Comparison of ENCODE assay signal across 11 cellular contexts in the genomic region with DNA sequence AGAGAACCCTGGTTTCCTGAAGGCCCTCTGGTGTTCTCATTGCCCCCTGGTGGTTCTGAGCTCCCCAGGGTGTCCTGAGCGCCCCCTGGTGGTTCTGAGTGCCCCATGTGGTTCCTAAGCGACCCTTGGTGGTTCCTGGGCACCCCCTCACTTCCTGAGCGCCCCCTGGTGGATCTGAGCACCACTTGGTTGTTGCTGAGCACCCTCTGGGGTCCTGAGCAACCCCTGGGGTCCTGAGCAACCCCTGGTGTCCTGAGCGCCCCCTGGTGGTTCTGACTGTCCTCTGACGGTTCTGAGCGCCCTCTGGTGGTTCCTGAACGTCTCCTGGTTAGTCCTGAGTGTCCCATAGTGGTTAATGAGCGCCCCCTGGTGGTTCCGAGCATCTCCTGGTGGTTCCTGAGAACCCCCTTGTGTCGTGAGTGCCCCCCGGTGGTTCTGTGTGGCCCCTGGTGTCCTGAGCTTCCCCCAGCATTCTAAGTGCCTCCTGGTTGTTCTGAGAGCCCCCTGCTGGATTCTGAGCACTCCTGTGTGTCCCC.
DNase-seq lines count a peak whose midpoint lies in the region; ATAC-seq and TF ChIP-seq lines count a peak whose summit lies in the region.
"Had no signal": no experiment of that assay in that cellular context is flagged by ENCODE, and none has a peak within 500 bp of the region (broad histone marks: within the 10 kb centered on the region; RNA-seq: fewer than 3 reads in every experiment).

No MANE protein-coding gene starts in this region.

- DNase-seq in NCI-H1694 (lab: John Stamatoyannopoulos, UW) (peak; percentile 57), NCI-H1436 (lab: John Stamatoyannopoulos, UW) (no peak), OCI-M2 (lab: John Stamatoyannopoulos, UW; ENCODE audit: unreplicated experiment) (no peak)
- DNase-seq in activated naive CD8-positive, alpha-beta T cell treated with anti-CD3 and anti-CD28 coated beads, Interleukin-2, amount 50 U/mL, for 24 hours: peak; percentile 95
- peak; percentile 92 for DNase-seq in stimulated activated CD4-positive, alpha-beta T cell treated with anti-CD3 and anti-CD28 coated beads, Interleukin-1b, Interleukin-23, amount 100 ng/mL, for 48 hours

- peak; percentile 92 for ATAC-seq in activated naive CD8-positive, alpha-beta T cell treated with anti-CD3 and anti-CD28 coated beads, Interleukin-2, amount 50 U/mL, for 24 hours
- no peak for ATAC-seq in GM21786 (IDR thresholded peaks at IDR 0.05; ENCODE audit: unreplicated experiment)
- no peak for ATAC-seq in HG02870 (IDR thresholded peaks at IDR 0.05; ENCODE audit: unreplicated experiment)

- H3K36me3 Mint-ChIP-seq in activated naive CD8-positive, alpha-beta T cell treated with anti-CD3 and anti-CD28 coated beads, Interleukin-2, amount 50 U/mL, for 24 hours (ENCODE audit: low read depth): no peaks in the 10 kb centered on the region
- H3K36me3 Mint-ChIP-seq: IgD-negative memory B cell, T-cell had no signal

- H3K9me3 Mint-ChIP-seq in activated naive CD8-positive, alpha-beta T cell treated with anti-CD3 and anti-CD28 coated beads, Interleukin-2, amount 50 U/mL, for 24 hours: no peaks in the 10 kb centered on the region
- H3K9me3 Mint-ChIP-seq: central memory CD8-positive, alpha-beta T cell; IgD-negative memory B cell; T-cell had no signal

- H3K27me3 Mint-ChIP-seq in activated naive CD8-positive, alpha-beta T cell treated with anti-CD3 and anti-CD28 coated beads, Interleukin-2, amount 50 U/mL, for 24 hours: peaks cover 4% of the 10 kb centered on the region
- H3K27me3 Mint-ChIP-seq: central memory CD8-positive, alpha-beta T cell; IgD-negative memory B cell had no signal

- H3K4me1 Mint-ChIP-seq in activated naive CD8-positive, alpha-beta T cell treated with anti-CD3 and anti-CD28 coated beads, Interleukin-2, amount 50 U/mL, for 24 hours: no peaks in the 10 kb centered on the region
- H3K4me1 Mint-ChIP-seq: central memory CD8-positive, alpha-beta T cell; IgD-negative memory B cell; T-cell had no signal

- H3K27ac Mint-ChIP-seq in activated naive CD8-positive, alpha-beta T cell treated with anti-CD3 and anti-CD28 coated beads, Interleukin-2, amount 50 U/mL, for 24 hours: no peak overlapping the region
- H3K27ac Mint-ChIP-seq: IgD-negative memory B cell, T-cell had no signal

- peak; percentile 91 for TF ChIP-seq CTCF in GM12874 (IDR thresholded peaks at IDR 0.05; ENCODE audit: insufficient read depth, low read depth, low read length)

- H3K4me3 Mint-ChIP-seq in activated naive CD8-positive, alpha-beta T cell treated with anti-CD3 and anti-CD28 coated beads, Interleukin-2, amount 50 U/mL, for 24 hours: no peak overlapping the region
- H3K4me3 Mint-ChIP-seq: central memory CD8-positive, alpha-beta T cell; IgD-negative memory B cell; T-cell had no signal

Comparison
In these comparisons a context has a peak if more than half of its experiments do, and no peak if none do; other contexts are left out.
1. DNase-seq: peak in NCI-H1694 (single experiment), activated naive CD8-positive, alpha-beta T cell treated with anti-CD3 and anti-CD28 coated beads, Interleukin-2, amount 50 U/mL, for 24 hours (single experiment) and stimulated activated CD4-positive, alpha-beta T cell treated with anti-CD3 and anti-CD28 coated beads, Interleukin-1b, Interleukin-23, amount 100 ng/mL, for 48 hours (single experiment); none in NCI-H1436 (single experiment) and OCI-M2 (single experiment).